11 cellular contexts compared by ENCODE assay signal in genomic region chr2:174035981-174036742, GRCh38.
DNase-seq lines count a peak whose midpoint lies in the region; ATAC-seq, FAIRE-seq and TF ChIP-seq lines count a peak whose summit lies in the region.
"Had no signal": no experiment of that assay in that cellular context is flagged by ENCODE, and none has a peak within 500 bp of the region (broad histone marks: within the 10 kb centered on the region; RNA-seq: fewer than 3 reads in every experiment).

No MANE protein-coding gene starts in this region.

- DNase-seq in A172 (ENCODE audit: low spot score) = peak; percentile 82
- DNase-seq in HCT116 (ENCODE audit: low read depth, low spot score) = no peak
- peak; percentile 37 for DNase-seq in astrocyte (ENCODE audit: low read depth)
- DNase-seq in kidney = no peak
- DNase-seq in NCI-H345 treated with DMSO at 0.1 percent for 48 hours (lab: John Stamatoyannopoulos, UW; ENCODE audit: unreplicated experiment) = no peak
- no peak for DNase-seq in posterior vena cava (ENCODE audit: low spot score)
- DNase-seq in immature natural killer cell = no peak
- no peak for DNase-seq in NCI-H1694 treated with DMSO at 0.1 percent for 48 hours (lab: John Stamatoyannopoulos, UW)
- DNase-seq: CD8-positive, alpha-beta memory T cell; NCI-H1092 treated with DMSO at 0.1 percent for 48 hours had no signal

- H3K27ac ChIP-seq in HCT116 (ENCODE audit: low read depth, low read length) (no peak overlapping the region), astrocyte (ENCODE audit: low read depth, low read length) (no peak overlapping the region), kidney (ENCODE audit: low read depth in 2 of 2, low read length in 2 of 2) (no peak overlapping the region)
- H3K27ac ChIP-seq: VCaP had no signal

- no peaks in the 10 kb centered on the region for H3K9me2 ChIP-seq in HCT116 (ENCODE audit: insufficient read depth)

- TF ChIP-seq CTCF in HCT116 (IDR thresholded peaks at IDR 0.05 in 2 of 3, conservative IDR thresholded peaks at IDR 0.05 in 1 of 3; ENCODE audit: borderline replicate concordance in 1 of 3, insufficient read depth in 1 of 3, low read depth in 2 of 3, low read length in 2 of 3) (peak in 2 of 3 experiments; percentile 53 to 59; a peak in 4 of 6 replicates), astrocyte (IDR thresholded peaks at IDR 0.05; ENCODE audit: insufficient read depth, low read depth, low read length) (peak; percentile 15), kidney (IDR thresholded peaks at IDR 0.05; ENCODE audit: borderline replicate concordance, extremely low read depth, insufficient read depth) (peak; percentile 18)

- peaks cover 23 to 62% of the 10 kb centered on the region in 2 experiments for H3K4me1 ChIP-seq in HCT116 (ENCODE audit: control insufficient read depth in 1 of 2, insufficient read depth in 2 of 2, low read length in 2 of 2)
- peaks cover 26% of the 10 kb centered on the region for H3K4me1 ChIP-seq in astrocyte (ENCODE audit: insufficient read depth, low read length)
- H3K4me1 ChIP-seq in kidney (ENCODE audit: control insufficient read depth in 1 of 2, insufficient read depth in 1 of 2, low read depth in 1 of 2, low read length in 2 of 2) = peaks cover 8 to 10% of the 10 kb centered on the region in 2 donors

- H3K36me3 ChIP-seq in HCT116 (ENCODE audit: control insufficient read depth in 1 of 2, insufficient read depth in 2 of 2, low read length in 2 of 2) = no peaks in the 10 kb centered on the region
- H3K36me3 ChIP-seq in astrocyte (ENCODE audit: insufficient read depth, low read length) = no peaks in the 10 kb centered on the region
- no peaks in the 10 kb centered on the region for H3K36me3 ChIP-seq in kidney (ENCODE audit: control insufficient read depth in 1 of 2, insufficient read depth in 2 of 2, low read length in 2 of 2)

- H3K9ac ChIP-seq in HCT116 (ENCODE audit: low read length) = no peak overlapping the region
- H3K9ac ChIP-seq in astrocyte (ENCODE audit: low read length) = no peak overlapping the region
- no peak overlapping the region for H3K9ac ChIP-seq in kidney (ENCODE audit: low read length in 2 of 2)

- BruUV-seq in HCT116 (replicated peaks; lab: Mats Ljungman, UMichigan) = no TSS peak

- H4K20me1 ChIP-seq in HCT116 (ENCODE audit: insufficient read depth) (no peaks in the 10 kb centered on the region), astrocyte (ENCODE audit: insufficient read depth, low read length) (no peaks in the 10 kb centered on the region)

- H3K4me2 ChIP-seq in HCT116 (ENCODE audit: low read length) (peak overlapping the region; percentile 36), astrocyte (ENCODE audit: low read length) (peak overlapping the region; percentile 23)

- H3K4me3 ChIP-seq in HCT116 (replicated peaks in 1 of 2; ENCODE audit: low read depth in 1 of 2, low read length in 2 of 2) (no peak overlapping the region), astrocyte (ENCODE audit: insufficient read depth, low read depth, low read length) (no peak overlapping the region), kidney (ENCODE audit: low read length in 2 of 2) (no peak overlapping the region)

- H3K9me3 ChIP-seq in HCT116 (ENCODE audit: control insufficient read depth in 1 of 2, insufficient read depth in 1 of 2, low read depth in 1 of 2, low read length in 2 of 2) (no peaks in the 10 kb centered on the region), astrocyte (ENCODE audit: insufficient read depth, low read depth, low read length) (no peaks in the 10 kb centered on the region), kidney (ENCODE audit: control insufficient read depth in 1 of 2, low read length in 2 of 2) (no peaks in the 10 kb centered on the region)

- H3K4me3 Mint-ChIP-seq in astrocyte (ENCODE audit: unreplicated experiment) = no peak overlapping the region
- H3K4me3 Mint-ChIP-seq in immature natural killer cell = no peak overlapping the region
- H3K4me3 Mint-ChIP-seq: CD8-positive, alpha-beta memory T cell had no signal

- H3K27ac Mint-ChIP-seq in astrocyte (ENCODE audit: unreplicated experiment) = no peak overlapping the region
- H3K27ac Mint-ChIP-seq in immature natural killer cell = no peak overlapping the region

- H3K79me2 ChIP-seq in HCT116 (ENCODE audit: insufficient read depth, low read length) (no peaks in the 10 kb centered on the region), astrocyte (ENCODE audit: insufficient read depth, low read length) (no peaks in the 10 kb centered on the region)

- H3K4me1 Mint-ChIP-seq in astrocyte (ENCODE audit: low read depth, unreplicated experiment) (peaks cover 26% of the 10 kb centered on the region), immature natural killer cell (peaks cover 9 to 17% of the 10 kb centered on the region in 2 donors)

- CTCF ChIA-PET in HCT116 (lab: Charles Lee) = interaction anchor here (1.0 kb wide), 1 partner anchor 314 kb away, joined by 3 read pairs; no protein-coding TSS in a partner anchor

- H3K27me3 ChIP-seq in HCT116 (ENCODE audit: insufficient read depth, low read length) (no peaks in the 10 kb centered on the region), astrocyte (ENCODE audit: insufficient read depth, low read length) (no peaks in the 10 kb centered on the region)

- TF ChIP-seq RAD21 in HCT116 (IDR thresholded peaks at IDR 0.05; ENCODE audit: low read depth) = 0 out of 2 replicates have a peak, but pooled peaks have one; percentile 5

- H2AFZ ChIP-seq in HCT116 (ENCODE audit: low read depth, low read length, poor library complexity, severe bottlenecking) (peak overlapping the region; percentile 40), astrocyte (ENCODE audit: low read depth, low read length) (peak overlapping the region; percentile 14)

- peak; percentile 43; the same call in 1 of the 2 replicates for ATAC-seq in HCT116

- RAD21 ChIA-PET in HCT116 (lab: Charles Lee; ENCODE audit: low non-redundant PET in 1 of 2, low total read pairs in 2 of 2, uncharacterized antibody in 2 of 2, unreplicated experiment in 2 of 2) = interaction anchor here in 1 of 2 experiments (0.8 kb wide), 1 partner anchor 305 kb away, joined by 3 read pairs; no protein-coding TSS in a partner anchor

- POLR2A ChIA-PET in HCT116 (lab: Charles Lee) = no interaction called here

- H3K9me3 Mint-ChIP-seq in astrocyte (ENCODE audit: unreplicated experiment) (no peaks in the 10 kb centered on the region), immature natural killer cell (no peaks in the 10 kb centered on the region)
- H3K9me3 Mint-ChIP-seq: CD8-positive, alpha-beta memory T cell had no signal

- intact Hi-C loops in HCT116 (cut with micrococcal nuclease) (no loop called here), kidney (cut with DNase I) (no loop called here), posterior vena cava (cut with DNase I) (loop anchor here in 1 of 2 donors (10.0 kb wide), 1 partner anchor 51 kb away; no protein-coding TSS in a partner anchor)

- FAIRE-seq in astrocyte (lab: Jason Lieb, UNC) (no peak), kidney (lab: Jason Lieb, UNC) (no peak)

- TF ChIP-seq POLR2A in HCT116 (IDR thresholded peaks at IDR 0.05; ENCODE audit: borderline replicate concordance, extremely low read depth, insufficient read depth, insufficient read length) = no peak

- H3K36me3 Mint-ChIP-seq in astrocyte (ENCODE audit: low read depth, unreplicated experiment) (no peaks in the 10 kb centered on the region), immature natural killer cell (no peaks in the 10 kb centered on the region)
- H3K36me3 Mint-ChIP-seq: CD8-positive, alpha-beta memory T cell had no signal

- H3K27me3 Mint-ChIP-seq in astrocyte (ENCODE audit: low read depth, unreplicated experiment) (no peaks in the 10 kb centered on the region), immature natural killer cell (ENCODE audit: low read depth in 3 of 3) (peaks cover 1 to 5% (median 3%) of the 10 kb centered on the region in 3 donors)

TF ChIP-seq in HCT116, 20 proteins besides CTCF, POLR2A, EP300 and RAD21:
- TF ChIP-seq EZH2 (IDR thresholded peaks at IDR 0.05) (no peak), SIN3A (IDR thresholded peaks at IDR 0.05; ENCODE audit: low read depth) (no peak), ZFX (IDR thresholded peaks at IDR 0.05) (no peak), EZH2phosphoT487 (IDR thresholded peaks at IDR 0.05; ENCODE audit: borderline replicate concordance) (no peak), TCF7L2 (IDR thresholded peaks at IDR 0.05; ENCODE audit: borderline replicate concordance, extremely low read depth, insufficient read depth, insufficient read length) (no peak), ELF1 (IDR thresholded peaks at IDR 0.05; ENCODE audit: borderline replicate concordance, low read depth) (no peak)

Comparison
In these comparisons a context has a peak if more than half of its experiments do, and no peak if none do; other contexts are left out.
1. DNase-seq: peak in A172 (single experiment) and astrocyte (single experiment); none in HCT116 (single experiment), kidney (single experiment), NCI-H345 treated with DMSO at 0.1 percent for 48 hours (single experiment), posterior vena cava (single experiment), immature natural killer cell (0 of 3) and NCI-H1694 treated with DMSO at 0.1 percent for 48 hours (single experiment).
2. Peak in every context shown above with its lines, with median percentiles within 50 percentile points of each other: CTCF ChIP-seq.